ENCODE assay signal across 1 cellular context in genomic region chr16:370443-370842, GRCh38.
A peak's percentile ranks its signal among the peaks of the same experiment; 100 is the strongest.
TF ChIP-seq lines count a peak whose summit lies in the region.

Gene MRPL28 (minus strand): TSS chr16:370538. CDS start chr16:370218, 320 bp downstream.

TF ChIP-seq in GM12878, 131 proteins besides CTCF, POLR2A, EP300 and RAD21 (continued from another document):
- TF ChIP-seq IRF3 (IDR thresholded peaks at IDR 0.05) = peak; percentile 94
- no peak for TF ChIP-seq PAX8 (IDR thresholded peaks at IDR 0.05)
- no peak for TF ChIP-seq EZH2 (IDR thresholded peaks at IDR 0.05; ENCODE audit: borderline replicate concordance, control insufficient read depth, low read depth, low read length)
- peak; percentile 65 for TF ChIP-seq E2F8 (IDR thresholded peaks at IDR 0.05; ENCODE audit: low read depth, partially characterized antibody)
- peak; percentile 44 for TF ChIP-seq SIX5 (IDR thresholded peaks at IDR 0.05; ENCODE audit: low read depth, low read length, severe bottlenecking)
- TF ChIP-seq KLF5 (IDR thresholded peaks at IDR 0.05; ENCODE audit: partially characterized antibody) = no peak
- peak; percentile 27 for TF ChIP-seq SKIL (IDR thresholded peaks at IDR 0.05; ENCODE audit: low read depth, poor library complexity, severe bottlenecking)
- TF ChIP-seq SMAD5 (IDR thresholded peaks at IDR 0.05; ENCODE audit: low read depth) = no peak
- TF ChIP-seq GABPA (IDR thresholded peaks at IDR 0.05; ENCODE audit: low read depth) = peak; percentile 94
- peak; percentile 28; the same call in 1 of the 2 replicates for TF ChIP-seq TAF1 (IDR thresholded peaks at IDR 0.05; ENCODE audit: borderline replicate concordance, low read depth, low read length)
- TF ChIP-seq TARDBP (IDR thresholded peaks at IDR 0.05; ENCODE audit: borderline replicate concordance) = no peak
- peak; percentile 93 for TF ChIP-seq SP1 (IDR thresholded peaks at IDR 0.05; ENCODE audit: low read depth, low read length)
- peak; percentile 79 for TF ChIP-seq CREM (IDR thresholded peaks at IDR 0.05; ENCODE audit: low read depth)
- TF ChIP-seq MTA3 (IDR thresholded peaks at IDR 0.05; ENCODE audit: borderline replicate concordance, low read length) = no peak
- TF ChIP-seq IRF5 (IDR thresholded peaks at IDR 0.05; ENCODE audit: borderline replicate concordance) = no peak
- TF ChIP-seq WRNIP1 (IDR thresholded peaks at IDR 0.05; ENCODE audit: borderline replicate concordance, low read depth, low read length) = no peak
- peak; percentile 90 for TF ChIP-seq CHD2 (IDR thresholded peaks at IDR 0.05; ENCODE audit: borderline replicate concordance, low read depth, low read length)
- peak; percentile 86 for TF ChIP-seq YY1 (IDR thresholded peaks at IDR 0.05; ENCODE audit: low read depth, low read length)
- peak; percentile 83 for TF ChIP-seq DPF2 (IDR thresholded peaks at IDR 0.05)
- TF ChIP-seq RCOR1 (conservative IDR thresholded peaks at IDR 0.05; ENCODE audit: low read depth, low read length) = no peak
- TF ChIP-seq HDGF (IDR thresholded peaks at IDR 0.05) = peak; percentile 49; the same call in 1 of the 2 replicates
- TF ChIP-seq EED (IDR thresholded peaks at IDR 0.05; ENCODE audit: low read depth) = no peak
- peak; percentile 52 for TF ChIP-seq E4F1 (IDR thresholded peaks at IDR 0.05; ENCODE audit: borderline replicate concordance, partially characterized antibody)
- no peak for TF ChIP-seq PML (IDR thresholded peaks at IDR 0.05; ENCODE audit: low read length)
- no peak for TF ChIP-seq NBN (IDR thresholded peaks at IDR 0.05)
- TF ChIP-seq FOXM1 (IDR thresholded peaks at IDR 0.05; ENCODE audit: low read depth, low read length) = no peak
- TF ChIP-seq KDM1A (IDR thresholded peaks at IDR 0.05; ENCODE audit: borderline replicate concordance) = no peak
- 0 out of 3 replicates have a peak, but pooled peaks have one; percentile 27 for TF ChIP-seq POU2F2 (IDR thresholded peaks at IDR 0.05; ENCODE audit: borderline replicate concordance, low read depth, low read length)
- TF ChIP-seq ELK1 (IDR thresholded peaks at IDR 0.05; ENCODE audit: low read depth, low read length) = peak; percentile 64
- no peak for TF ChIP-seq EGR1 (IDR thresholded peaks at IDR 0.05; ENCODE audit: borderline replicate concordance in 1 of 2, low read depth in 2 of 2, low read length in 2 of 2)
- TF ChIP-seq BACH1 (IDR thresholded peaks at IDR 0.05; ENCODE audit: borderline replicate concordance) = 0 out of 2 replicates have a peak, but pooled peaks have one; percentile 23
- TF ChIP-seq PBX3 (IDR thresholded peaks at IDR 0.05; ENCODE audit: insufficient replicate concordance, low read depth, low read length) = peak; percentile 98
- peak; percentile 92 for TF ChIP-seq ZBTB40 (IDR thresholded peaks at IDR 0.05; ENCODE audit: borderline replicate concordance)
- peak; percentile 71; the same call in 1 of the 2 replicates for TF ChIP-seq RB1 (IDR thresholded peaks at IDR 0.05; ENCODE audit: borderline replicate concordance)
- TF ChIP-seq ATF7 (IDR thresholded peaks at IDR 0.05; ENCODE audit: low read depth) = peak; percentile 13; the same call in 1 of the 2 replicates
